Comparison of ENCODE assay signal across 8 cellular contexts in genomic region chr4:131750006-131750405, GRCh38.
DNase-seq lines count a peak whose midpoint lies in the region; ATAC-seq, FAIRE-seq and TF ChIP-seq lines count a peak whose summit lies in the region.
"Not testable (repeated sequence)": the region's sequence is repeated elsewhere in the genome, so short reads cannot be mapped to it uniquely, and the experiment has no call there.

No MANE protein-coding gene starts in this region.

- not testable (repeated sequence) for H3K27ac Mint-ChIP-seq in CD14-positive monocyte; osteocyte (ENCODE audit: unreplicated experiment)

- intact Hi-C loops in CD14-positive monocyte (cut with micrococcal nuclease); Right ventricle myocardium inferior (cut with DNase I); kidney (cut with DNase I); aorta (cut with DNase I): not testable (repeated sequence)

- not testable (repeated sequence) for H3K4me3 ChIP-seq in brain microvascular endothelial cell (ENCODE audit: low read depth, low read length); kidney (ENCODE audit: low read length in 2 of 2); aorta (ENCODE audit: low read length in 2 of 2)

- not testable (repeated sequence) for H3K27me3 ChIP-seq in brain microvascular endothelial cell (replicated peaks); aorta (ENCODE audit: control insufficient read depth in 1 of 2, insufficient read depth in 2 of 2, low read length in 1 of 2)

- not testable (repeated sequence) for H3K9me3 Mint-ChIP-seq in CD14-positive monocyte; osteocyte (ENCODE audit: unreplicated experiment)

- not testable (repeated sequence) for H3K9ac ChIP-seq in kidney (ENCODE audit: low read length in 2 of 2)

- peak; percentile 72 for DNase-seq in CD14-positive monocyte (ENCODE audit: low spot score)
- peak; percentile 10 for DNase-seq in NCI-H748 (lab: John Stamatoyannopoulos, UW; ENCODE audit: unreplicated experiment)
- peak; percentile 5 for DNase-seq in brain microvascular endothelial cell
- peak; percentile 75 for DNase-seq in Right ventricle myocardium inferior (ENCODE audit: missing footprints)
- peak; percentile 34 for DNase-seq in kidney
- peak; percentile 11 for DNase-seq in medulla oblongata (ENCODE audit: extremely low spot score)
- peak; percentile 93 for DNase-seq in osteocyte (ENCODE audit: extremely low spot score, unreplicated experiment)
- peak; percentile 48 to 86 for DNase-seq in aorta

- in situ Hi-C loops in brain microvascular endothelial cell (cut with HindIII; ENCODE audit: low pct_ligation_motif_present, low sequenced_read_pairs): not testable (repeated sequence)

- not testable (repeated sequence) for TF ChIP-seq CTCF in CD14-positive monocyte (IDR thresholded peaks at IDR 0.05); brain microvascular endothelial cell (IDR thresholded peaks at IDR 0.05; ENCODE audit: low read depth, low read length, missing control alignments); kidney (IDR thresholded peaks at IDR 0.05; ENCODE audit: borderline replicate concordance, extremely low read depth, insufficient read depth); osteocyte (IDR thresholded peaks at IDR 0.05)

- FAIRE-seq in kidney (lab: Jason Lieb, UNC): not testable (repeated sequence)

- 88 to 98% methylated on average over 15 to 16 of the region's 25 CpGs for WGBS in aorta, 2 donors

- not testable (repeated sequence) for ATAC-seq in Right ventricle myocardium inferior; aorta (ENCODE audit: low FRiP score)

- H3K4me1 ChIP-seq in kidney (ENCODE audit: control insufficient read depth in 1 of 2, insufficient read depth in 1 of 2, low read depth in 1 of 2, low read length in 2 of 2); aorta (ENCODE audit: control insufficient read depth in 1 of 2, insufficient read depth in 2 of 2, low read length in 2 of 2): not testable (repeated sequence)

- not testable (repeated sequence) for H3K36me3 Mint-ChIP-seq in CD14-positive monocyte; osteocyte (ENCODE audit: unreplicated experiment)

- H3K4me3 Mint-ChIP-seq in CD14-positive monocyte; osteocyte (ENCODE audit: unreplicated experiment): not testable (repeated sequence)

- H3K27ac ChIP-seq in brain microvascular endothelial cell; kidney (ENCODE audit: low read depth in 2 of 2, low read length in 2 of 2); aorta (ENCODE audit: low read depth in 1 of 2, low read length in 2 of 2): not testable (repeated sequence)

- not testable (repeated sequence) for H3K36me3 ChIP-seq in brain microvascular endothelial cell (replicated peaks); kidney (ENCODE audit: control insufficient read depth in 1 of 2, insufficient read depth in 2 of 2, low read length in 2 of 2); aorta (ENCODE audit: control insufficient read depth in 1 of 2, insufficient read depth in 2 of 2, low read length in 1 of 2)

- H3K9me3 ChIP-seq in kidney (ENCODE audit: control insufficient read depth in 1 of 2, low read length in 2 of 2); aorta (ENCODE audit: control insufficient read depth, low read length): not testable (repeated sequence)

- H3K27me3 Mint-ChIP-seq in CD14-positive monocyte (ENCODE audit: low read depth in 3 of 3); osteocyte (ENCODE audit: unreplicated experiment): not testable (repeated sequence)

- not testable (repeated sequence) for H3K4me1 Mint-ChIP-seq in CD14-positive monocyte; osteocyte (ENCODE audit: unreplicated experiment)

Comparison
In these comparisons a context has a peak if more than half of its experiments do, and no peak if none do; other contexts are left out.
1. DNase-seq: peak in every context shown above with its lines; median percentile 93 in osteocyte; 75 in Right ventricle myocardium inferior; 72 in CD14-positive monocyte; 67 in aorta; 34 in kidney; 11 in medulla oblongata; 10 in NCI-H748; 5 in brain microvascular endothelial cell.